1 cellular context compared by ENCODE assay signal in the genomic region with DNA sequence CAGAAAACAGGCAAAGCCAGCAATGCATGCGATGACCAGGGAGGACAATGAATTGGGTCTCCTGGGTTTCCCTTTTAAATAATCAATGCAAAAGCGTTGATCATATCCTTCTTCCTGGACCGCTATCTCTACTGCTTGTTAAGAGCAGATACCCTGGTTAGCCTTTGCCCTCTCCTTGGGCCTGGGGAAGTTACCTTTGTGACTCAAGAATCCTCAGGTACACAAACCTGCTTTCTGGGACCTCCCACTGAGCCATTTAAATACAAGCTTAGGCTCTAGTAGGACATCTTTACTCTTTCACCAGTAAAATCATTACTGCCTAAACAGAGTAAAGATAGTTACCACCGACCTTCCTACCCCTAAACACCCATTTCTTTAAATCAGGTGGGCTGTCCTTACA.
TF ChIP-seq lines count a peak whose summit lies in the region.

No MANE protein-coding gene starts in this region.

TF ChIP-seq in GM23338, 12 proteins besides CTCF, POLR2A, EP300 and RAD21 (continued from another document):
- TF ChIP-seq, protein P1, sequence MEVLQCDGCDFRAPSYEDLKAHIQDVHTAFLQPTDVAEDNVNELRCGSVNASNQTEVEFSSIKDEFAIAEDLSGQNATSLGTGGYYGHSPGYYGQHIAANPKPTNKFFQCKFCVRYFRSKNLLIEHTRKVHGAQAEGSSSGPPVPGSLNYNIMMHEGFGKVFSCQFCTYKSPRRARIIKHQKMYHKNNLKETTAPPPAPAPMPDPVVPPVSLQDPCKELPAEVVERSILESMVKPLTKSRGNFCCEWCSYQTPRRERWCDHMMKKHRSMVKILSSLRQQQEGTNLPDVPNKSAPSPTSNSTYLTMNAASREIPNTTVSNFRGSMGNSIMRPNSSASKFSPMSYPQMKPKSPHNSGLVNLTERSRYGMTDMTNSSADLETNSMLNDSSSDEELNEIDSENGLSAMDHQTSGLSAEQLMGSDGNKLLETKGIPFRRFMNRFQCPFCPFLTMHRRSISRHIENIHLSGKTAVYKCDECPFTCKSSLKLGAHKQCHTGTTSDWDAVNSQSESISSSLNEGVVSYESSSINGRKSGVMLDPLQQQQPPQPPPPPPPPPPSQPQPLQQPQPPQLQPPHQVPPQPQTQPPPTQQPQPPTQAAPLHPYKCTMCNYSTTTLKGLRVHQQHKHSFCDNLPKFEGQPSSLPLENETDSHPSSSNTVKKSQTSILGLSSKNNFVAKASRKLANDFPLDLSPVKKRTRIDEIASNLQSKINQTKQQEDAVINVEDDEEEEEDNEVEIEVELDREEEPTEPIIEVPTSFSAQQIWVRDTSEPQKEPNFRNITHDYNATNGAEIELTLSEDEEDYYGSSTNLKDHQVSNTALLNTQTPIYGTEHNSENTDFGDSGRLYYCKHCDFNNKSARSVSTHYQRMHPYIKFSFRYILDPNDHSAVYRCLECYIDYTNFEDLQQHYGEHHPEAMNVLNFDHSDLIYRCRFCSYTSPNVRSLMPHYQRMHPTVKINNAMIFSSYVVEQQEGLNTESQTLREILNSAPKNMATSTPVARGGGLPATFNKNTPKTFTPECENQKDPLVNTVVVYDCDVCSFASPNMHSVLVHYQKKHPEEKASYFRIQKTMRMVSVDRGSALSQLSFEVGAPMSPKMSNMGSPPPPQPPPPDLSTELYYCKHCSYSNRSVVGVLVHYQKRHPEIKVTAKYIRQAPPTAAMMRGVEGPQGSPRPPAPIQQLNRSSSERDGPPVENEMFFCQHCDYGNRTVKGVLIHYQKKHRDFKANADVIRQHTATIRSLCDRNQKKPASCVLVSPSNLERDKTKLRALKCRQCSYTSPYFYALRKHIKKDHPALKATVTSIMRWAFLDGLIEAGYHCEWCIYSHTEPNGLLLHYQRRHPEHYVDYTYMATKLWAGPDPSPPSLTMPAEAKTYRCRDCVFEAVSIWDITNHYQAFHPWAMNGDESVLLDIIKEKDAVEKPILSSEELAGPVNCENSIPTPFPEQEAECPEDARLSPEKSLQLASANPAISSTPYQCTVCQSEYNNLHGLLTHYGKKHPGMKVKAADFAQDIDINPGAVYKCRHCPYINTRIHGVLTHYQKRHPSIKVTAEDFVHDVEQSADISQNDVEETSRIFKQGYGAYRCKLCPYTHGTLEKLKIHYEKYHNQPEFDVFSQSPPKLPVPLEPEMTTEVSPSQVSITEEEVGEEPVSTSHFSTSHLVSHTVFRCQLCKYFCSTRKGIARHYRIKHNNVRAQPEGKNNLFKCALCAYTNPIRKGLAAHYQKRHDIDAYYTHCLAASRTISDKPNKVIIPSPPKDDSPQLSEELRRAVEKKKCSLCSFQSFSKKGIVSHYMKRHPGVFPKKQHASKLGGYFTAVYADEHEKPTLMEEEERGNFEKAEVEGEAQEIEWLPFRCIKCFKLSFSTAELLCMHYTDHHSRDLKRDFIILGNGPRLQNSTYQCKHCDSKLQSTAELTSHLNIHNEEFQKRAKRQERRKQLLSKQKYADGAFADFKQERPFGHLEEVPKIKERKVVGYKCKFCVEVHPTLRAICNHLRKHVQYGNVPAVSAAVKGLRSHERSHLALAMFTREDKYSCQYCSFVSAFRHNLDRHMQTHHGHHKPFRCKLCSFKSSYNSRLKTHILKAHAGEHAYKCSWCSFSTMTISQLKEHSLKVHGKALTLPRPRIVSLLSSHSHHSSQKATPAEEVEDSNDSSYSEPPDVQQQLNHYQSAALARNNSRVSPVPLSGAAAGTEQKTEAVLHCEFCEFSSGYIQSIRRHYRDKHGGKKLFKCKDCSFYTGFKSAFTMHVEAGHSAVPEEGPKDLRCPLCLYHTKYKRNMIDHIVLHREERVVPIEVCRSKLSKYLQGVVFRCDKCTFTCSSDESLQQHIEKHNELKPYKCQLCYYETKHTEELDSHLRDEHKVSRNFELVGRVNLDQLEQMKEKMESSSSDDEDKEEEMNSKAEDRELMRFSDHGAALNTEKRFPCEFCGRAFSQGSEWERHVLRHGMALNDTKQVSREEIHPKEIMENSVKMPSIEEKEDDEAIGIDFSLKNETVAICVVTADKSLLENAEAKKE (CRISPR knock-in tag; IDR thresholded peaks at IDR 0.05), result peak; percentile 5; the same call in 1 of the 2 replicates
TF ChIP-seq in GM23338: peak in this region for 1.
